24 cellular contexts compared by ENCODE assay signal in the genomic region with DNA sequence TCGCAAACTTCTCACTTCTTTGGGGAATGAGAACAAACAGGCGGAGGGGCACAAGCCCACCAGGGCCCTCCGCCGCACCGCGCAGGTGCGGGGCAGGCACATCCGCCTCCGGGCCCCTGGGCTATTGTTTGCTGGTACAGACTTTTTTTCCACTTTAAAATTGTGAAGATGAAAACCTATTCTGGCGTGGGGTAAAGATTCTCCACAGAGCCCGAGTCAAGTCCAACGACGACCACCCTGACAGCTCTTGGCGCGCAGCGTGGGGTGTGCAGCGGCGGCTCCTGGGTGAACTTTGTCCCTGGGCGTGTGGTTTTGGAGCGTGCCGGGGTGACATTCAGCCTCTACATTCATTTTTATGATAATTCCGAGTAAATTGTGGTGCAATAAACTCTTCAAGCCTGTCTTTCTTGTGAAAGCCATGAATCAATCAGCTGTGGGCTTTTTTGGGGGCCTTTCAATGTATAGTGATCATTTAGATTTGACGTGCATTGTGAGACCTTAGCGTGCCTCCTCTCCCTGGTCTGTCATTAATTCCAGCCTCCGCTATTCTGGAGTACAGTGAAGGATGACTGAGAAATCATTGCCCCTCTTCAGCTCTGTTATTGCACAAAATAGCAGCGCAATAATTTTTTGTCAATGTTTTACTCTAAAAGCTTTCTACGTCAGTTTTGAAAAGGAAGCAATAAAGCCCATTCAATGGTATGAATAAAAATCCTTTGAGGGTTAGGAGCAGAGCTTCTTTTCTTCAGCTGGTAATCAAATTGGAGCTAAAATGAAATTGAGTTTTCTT.
"Had no signal": no experiment of that assay in that cellular context is flagged by ENCODE, and none has a peak within 500 bp of the region (broad histone marks: within the 10 kb centered on the region; RNA-seq: fewer than 3 reads in every experiment).

No MANE protein-coding gene starts in this region.

- H3K9me3 ChIP-seq: esophagus muscularis mucosa, ovary, prostate gland, upper lobe of left lung had no signal

- H3K27ac ChIP-seq: esophagus muscularis mucosa, foreskin keratinocyte, ovary, prostate gland, upper lobe of left lung had no signal

- DNase-seq: activated CD4-positive, alpha-beta T cell treated with anti-CD3 and anti-CD28 coated beads for 36 hours; activated CD4-positive, alpha-beta T cell treated with anti-CD3 and anti-CD28 coated beads, Interleukin-2, amount 50 U/mL, for 4 hours; activated CD4-positive, CD25-positive, alpha-beta regulatory T cell; activated CD8-positive, alpha-beta memory T cell treated with anti-CD3 and anti-CD28 coated beads for 24 hours; activated gamma-delta T cell; activated naive CD4-positive, alpha-beta T cell treated with anti-CD3 and anti-CD28 coated beads, Interleukin-2, amount 10 ng/mL, durations not matched to agents 7 days and 5 days; activated naive CD8-positive, alpha-beta T cell treated with anti-CD3 and anti-CD28 coated beads, Interleukin-2, amount 10 ng/mL, durations not matched to agents 7 days and 5 days; foreskin keratinocyte; left ventricle myocardium superior; mammary epithelial cell; naive B cell; nephron progenitor cell; ovary; stimulated activated CD4-positive, alpha-beta T cell treated with anti-CD3 and anti-CD28 coated beads, Interleukin-1b, Interleukin-23, amount 100 ng/mL, for 48 hours; stimulated activated CD4-positive, alpha-beta T cell treated with anti-CD3 and anti-CD28 coated beads, Interleukin-4, amount 100 ng/mL, for 4 hours; stimulated activated CD8-positive, alpha-beta memory T cell treated with anti-CD3 and anti-CD28 coated beads, Interleukin-4, amount 100 ng/mL, for 48 hours; stimulated activated naive CD8-positive, alpha-beta T cell treated with anti-CD3 and anti-CD28 coated beads, Interleukin-15, amount 100 ng/mL, for 72 hours; substantia nigra; T-cell; upper lobe of left lung had no signal

- H3K27me3 ChIP-seq: ovary had no signal

- ATAC-seq: activated CD4-positive, alpha-beta T cell treated with anti-CD3 and anti-CD28 coated beads for 36 hours; foreskin keratinocyte; left ventricle myocardium superior; stimulated activated memory B cell treated with anti-CD40 and anti-IgM and Interleukin-4, amounts not matched to agents 10 μg/mL and 1 μg/mL and 100 μg/mL, for 72 hours; stimulated activated naive CD8-positive, alpha-beta T cell treated with anti-CD3 and anti-CD28 coated beads, Interleukin-15, amount 100 ng/mL, for 72 hours; T-cell had no signal

- H3K36me3 ChIP-seq: esophagus muscularis mucosa, ovary, prostate gland, upper lobe of left lung had no signal

- H3K4me3 ChIP-seq: ovary, smooth muscle cell, upper lobe of left lung had no signal

- H3K4me1 ChIP-seq: foreskin keratinocyte, prostate gland, upper lobe of left lung had no signal
